Comparison of ENCODE assay signal across 1 cellular context in genomic region chr14:22536853-22537338, GRCh38.
TF ChIP-seq lines count a peak whose summit lies in the region.

No MANE protein-coding gene starts in this region.

TF ChIP-seq in K562, 482 proteins besides CTCF, POLR2A, EP300 and RAD21 (continued from another document and continues in another):
- no peak for TF ChIP-seq USF1 (CRISPR knock-in tag; IDR thresholded peaks at IDR 0.05)
- TF ChIP-seq ZNF707 (CRISPR knock-in tag; conservative IDR thresholded peaks at IDR 0.05), result no peak
- TF ChIP-seq MBD1 (CRISPR knock-in tag; IDR thresholded peaks at IDR 0.05), result no peak
- TF ChIP-seq RAD51 (IDR thresholded peaks at IDR 0.05; ENCODE audit: borderline replicate concordance, low read depth), result no peak
- peak; percentile 39 to 40; a peak in 1 of 4 replicates for TF ChIP-seq TRIM24 (IDR thresholded peaks at IDR 0.05)
- peak; percentile 91 for TF ChIP-seq CTBP1 (IDR thresholded peaks at IDR 0.05; ENCODE audit: borderline replicate concordance)
- TF ChIP-seq ZNF584 (CRISPR knock-in tag; IDR thresholded peaks at IDR 0.05; ENCODE audit: low read depth), result no peak
- TF ChIP-seq YBX1 (IDR thresholded peaks at IDR 0.05), result no peak
- TF ChIP-seq RERE (CRISPR knock-in tag; IDR thresholded peaks at IDR 0.05; ENCODE audit: borderline replicate concordance), result no peak
- no peak for TF ChIP-seq ARID3B (CRISPR knock-in tag; IDR thresholded peaks at IDR 0.05; ENCODE audit: borderline replicate concordance)
- TF ChIP-seq ZNF274 (IDR thresholded peaks at IDR 0.05; ENCODE audit: borderline replicate concordance, low read depth, low read length), result no peak
- no peak for TF ChIP-seq PCBP2 (IDR thresholded peaks at IDR 0.05; ENCODE audit: low read depth, low read length, poor library complexity, severe bottlenecking)
- no peak for TF ChIP-seq ZNF639 (CRISPR knock-in tag; conservative IDR thresholded peaks at IDR 0.05 in 1 of 2, IDR thresholded peaks at IDR 0.05 in 1 of 2)
- TF ChIP-seq JUNB (CRISPR knock-in tag; conservative IDR thresholded peaks at IDR 0.05), result peak; percentile 81
- peak; percentile 52; the same call in 1 of the 2 replicates for TF ChIP-seq MBD2 (IDR thresholded peaks at IDR 0.05; ENCODE audit: borderline replicate concordance, low read depth)
- no peak for TF ChIP-seq RBM39 (optimal IDR thresholded peaks at IDR 0.05; ENCODE audit: low read depth, low read length)
- TF ChIP-seq SREBF2 (CRISPR knock-in tag; IDR thresholded peaks at IDR 0.05), result no peak
- TF ChIP-seq ZNF518B (CRISPR knock-in tag; IDR thresholded peaks at IDR 0.05), result no peak
- peak; percentile 100 for TF ChIP-seq JUN (IDR thresholded peaks at IDR 0.05; ENCODE audit: borderline replicate concordance, low read depth, low read length)
- TF ChIP-seq JUN (CRISPR knock-in tag; IDR thresholded peaks at IDR 0.05; ENCODE audit: borderline replicate concordance), result no peak
- peak in 1 of 2 experiments; percentile 82; a peak in 2 of 4 replicates for TF ChIP-seq RCOR1 (IDR thresholded peaks at IDR 0.05; ENCODE audit: borderline replicate concordance in 1 of 2, low read depth in 2 of 2, low read length in 2 of 2)
- no peak for TF ChIP-seq STAG1 (CRISPR knock-in tag; IDR thresholded peaks at IDR 0.05; ENCODE audit: borderline replicate concordance)
- no peak for TF ChIP-seq NFIX (CRISPR knock-in tag; IDR thresholded peaks at IDR 0.05; ENCODE audit: low read depth)
- TF ChIP-seq POLR2H (tag; IDR thresholded peaks at IDR 0.05; ENCODE audit: low read depth), result no peak
- TF ChIP-seq FOXA3 (CRISPR knock-in tag; conservative IDR thresholded peaks at IDR 0.05 in 1 of 2, IDR thresholded peaks at IDR 0.05 in 1 of 2), result no peak
- no peak for TF ChIP-seq GATAD2B (IDR thresholded peaks at IDR 0.05; ENCODE audit: borderline replicate concordance)
- no peak for TF ChIP-seq ZNF277 (CRISPR knock-in tag; IDR thresholded peaks at IDR 0.05; ENCODE audit: borderline replicate concordance)
- TF ChIP-seq SLC30A9 (CRISPR knock-in tag; IDR thresholded peaks at IDR 0.05), result no peak
- TF ChIP-seq SNIP1 (IDR thresholded peaks at IDR 0.05; ENCODE audit: low read depth), result no peak
- TF ChIP-seq POLR3A (IDR thresholded peaks at IDR 0.05; ENCODE audit: borderline replicate concordance, extremely low read depth, insufficient read depth, insufficient read length), result no peak
- TF ChIP-seq CBFA2T3 (IDR thresholded peaks at IDR 0.05), result no peak
- peak; percentile 84; the same call in 1 of the 2 replicates for TF ChIP-seq FOXP4 (CRISPR knock-in tag; IDR thresholded peaks at IDR 0.05; ENCODE audit: borderline replicate concordance)
- no peak for TF ChIP-seq ZNF143 (CRISPR knock-in tag; IDR thresholded peaks at IDR 0.05)
- no peak for TF ChIP-seq FOXJ2 (tag; IDR thresholded peaks at IDR 0.05)
- peak; percentile 79 for TF ChIP-seq L3MBTL2 (IDR thresholded peaks at IDR 0.05)
- peak; percentile 51 for TF ChIP-seq MEIS2 (IDR thresholded peaks at IDR 0.05; ENCODE audit: partially characterized antibody)
- no peak for TF ChIP-seq SNRNP70 (optimal IDR thresholded peaks at IDR 0.05; ENCODE audit: low read depth, low read length)
- TF ChIP-seq ATF3 (IDR thresholded peaks at IDR 0.05), result peak; percentile 98
- peak; percentile 87 for TF ChIP-seq ATF3 (CRISPR knock-in tag; conservative IDR thresholded peaks at IDR 0.05)
- TF ChIP-seq NUFIP1 (IDR thresholded peaks at IDR 0.05; ENCODE audit: partially characterized antibody), result no peak
- no peak for TF ChIP-seq HCFC1 (IDR thresholded peaks at IDR 0.05; ENCODE audit: low read depth, low read length)
- peak; percentile 99 for TF ChIP-seq JUND (IDR thresholded peaks at IDR 0.05; ENCODE audit: borderline replicate concordance, low read depth, low read length)
- peak; percentile 99 for TF ChIP-seq JUND (tag; IDR thresholded peaks at IDR 0.05; ENCODE audit: borderline replicate concordance, low read depth, low read length)
